ENCODE assay signal across 26 cellular contexts in genomic region chr6:33678932-33679478, GRCh38. TPM values are rescaled to one million over a fixed set of nuclear protein-coding genes. Genes with fewer than 3 reads are reported as not detected.
DNase-seq lines count a peak whose midpoint lies in the region; ATAC-seq, FAIRE-seq and TF ChIP-seq lines count a peak whose summit lies in the region.
"Had no signal": no experiment of that assay in that cellular context is flagged by ENCODE, and none has a peak within 500 bp of the region (broad histone marks: within the 10 kb centered on the region; RNA-seq: fewer than 3 reads in every experiment).

No MANE protein-coding gene starts in this region.

- in situ Hi-C loops in K562 (cut with MboI) = no loop called here

- H2BK120ac ChIP-seq in neuronal stem cell (ENCODE audit: low read depth, low read length) = no peak overlapping the region

- peaks cover 2% of the 10 kb centered on the region for H3K79me1 ChIP-seq in neuronal stem cell (ENCODE audit: low read depth, low read length)

- TF ChIP-seq RAD21 in K562 (CRISPR knock-in tag; conservative IDR thresholded peaks at IDR 0.05 in 1 of 2, IDR thresholded peaks at IDR 0.05 in 1 of 2) = no peak

- no peaks in the 10 kb centered on the region for H3K79me2 ChIP-seq in DOHH2 (ENCODE audit: control insufficient read depth, low read length)
- no peaks in the 10 kb centered on the region for H3K79me2 ChIP-seq in K562 (ENCODE audit: control insufficient read depth, insufficient read depth, low read length)

- no peaks in the 10 kb centered on the region for H3K9me1 ChIP-seq in K562 (ENCODE audit: control insufficient read depth, insufficient read depth, low read length)

- no peak overlapping the region; a peak in 1 of 4 replicates for H3K9ac ChIP-seq in K562 (ENCODE audit: insufficient read depth in 1 of 2, low read depth in 2 of 2, low read length in 2 of 2)
- H3K9ac ChIP-seq in neuronal stem cell (ENCODE audit: low read depth, low read length, poor library complexity) = no peak overlapping the region
- H3K9ac ChIP-seq: GM23248 had no signal

- no peaks in the 10 kb centered on the region for H3K27me3 ChIP-seq in DOHH2 (ENCODE audit: control insufficient read depth, low read length)
- H3K27me3 ChIP-seq in K562 (ENCODE audit: control insufficient read depth in 2 of 2, insufficient read depth in 2 of 2, low read length in 2 of 2) = no peaks in the 10 kb centered on the region
- no peaks in the 10 kb centered on the region for H3K27me3 ChIP-seq in neuronal stem cell (ENCODE audit: control insufficient read depth in 3 of 3, insufficient read depth in 3 of 3, low read depth in 1 of 3, low read length in 3 of 3)
- H3K27me3 ChIP-seq: BE2C had no signal

- CTCF ChIA-PET in K562 (lab: Yijun Ruan, JAX; ENCODE audit: low intra/inter-chr PET ratio) = no interaction called here

- H4K20me1 ChIP-seq in DOHH2 (ENCODE audit: control insufficient read depth, insufficient read depth, low read depth, low read length) (no peaks in the 10 kb centered on the region), K562 (replicated peaks; ENCODE audit: control insufficient read depth, insufficient read depth, low read length) (no peaks in the 10 kb centered on the region)

- no peak overlapping the region for H2BK15ac ChIP-seq in neuronal stem cell (ENCODE audit: low read length)

- H3K27ac ChIP-seq in DOHH2 (ENCODE audit: low read depth, low read length) (peak overlapping the region; percentile 29), K562 (ENCODE audit: extremely low read depth, low read depth, low read length) (no peak overlapping the region), neuronal stem cell (replicated peaks; ENCODE audit: low read length) (no peak overlapping the region)
- H3K27ac ChIP-seq: GM23248, SK-N-MC had no signal

- H2BK5ac ChIP-seq in neuronal stem cell (ENCODE audit: low read length) = no peak overlapping the region

- peak overlapping the region; percentile 86 for H3K23ac ChIP-seq in neuronal stem cell (ENCODE audit: low read depth, low read length, poor library complexity)

- no peaks in the 10 kb centered on the region for H3F3A ChIP-seq in DOHH2 (ENCODE audit: control insufficient read depth, insufficient read depth)

- peak overlapping the region; percentile 37 for H3K18ac ChIP-seq in neuronal stem cell (ENCODE audit: low read length)

- H3K4ac ChIP-seq in neuronal stem cell (ENCODE audit: low read length) = no peak overlapping the region

- no peak for FAIRE-seq in K562 (lab: Jason Lieb, UNC)
- FAIRE-seq: GM18507, HTR-8/SVneo had no signal

- POLR2A ChIA-PET in K562 (lab: Yijun Ruan, JAX) = interaction anchor here (0.6 kb wide), 1 partner anchor 438 kb away, joined by 4 read pairs; no protein-coding TSS in a partner anchor

- peaks cover 10% of the 10 kb centered on the region for H3K4me1 ChIP-seq in DOHH2 (ENCODE audit: control insufficient read depth, low read length)
- peaks cover 0 to 3% of the 10 kb centered on the region in 2 experiments; a peak in 1 of 5 replicates for H3K4me1 ChIP-seq in K562 (replicated peaks in 1 of 2; ENCODE audit: control insufficient read depth in 2 of 2, insufficient read depth in 2 of 2, low read length in 2 of 2)
- peaks cover 4% of the 10 kb centered on the region in 2 donors for H3K4me1 ChIP-seq in neuronal stem cell (ENCODE audit: control insufficient read depth in 2 of 2, insufficient read depth in 1 of 2, low read depth in 1 of 2, low read length in 2 of 2)
- H3K4me1 ChIP-seq: BE2C had no signal

- no peak overlapping the region for H4K8ac ChIP-seq in neuronal stem cell (ENCODE audit: low read depth, low read length)

- no peaks in the 10 kb centered on the region for H3K9me2 ChIP-seq in DOHH2 (replicated peaks; ENCODE audit: control insufficient read depth, low read length)

- 93% methylated on average over 12 of the region's 12 CpGs for WGBS in K562 (ENCODE audit: insufficient coverage, low coverage, missing lambda C conversion rate)
- no CpG with 5 or more reads among the region's 12 CpGs for WGBS in neuronal stem cell (ENCODE audit: extremely low coverage in 2 of 2, insufficient read length in 2 of 2, insufficient replicate concordance in 1 of 2), 2 donors

- no peak for ATAC-seq in K562
- no peak for ATAC-seq in GM18909 (IDR thresholded peaks at IDR 0.05; ENCODE audit: poor library complexity, unreplicated experiment)
- ATAC-seq: Panc1 had no signal

- no peak for TF ChIP-seq CTCF in DOHH2 (IDR thresholded peaks at IDR 0.05; ENCODE audit: low read depth, low read length, poor library complexity, severe bottlenecking)
- TF ChIP-seq CTCF in K562 (IDR thresholded peaks at IDR 0.05 in 2 of 3, conservative IDR thresholded peaks at IDR 0.05 in 1 of 3; ENCODE audit: insufficient read depth in 2 of 3, low read depth in 1 of 3, low read length in 3 of 3) = no peak

- H2BK12ac ChIP-seq in neuronal stem cell (ENCODE audit: low read length) = no peak overlapping the region

- no peak overlapping the region for H4K91ac ChIP-seq in neuronal stem cell (ENCODE audit: low read depth, low read length, poor library complexity)

- intact Hi-C loops in K562 (cut with micrococcal nuclease) = no loop called here

- no peak for TF ChIP-seq POLR2A in K562 (conservative IDR thresholded peaks at IDR 0.05)

- H3K4me2 ChIP-seq in DOHH2 (ENCODE audit: low read length) (no peak overlapping the region), K562 (ENCODE audit: insufficient read depth, low read length) (no peak overlapping the region), neuronal stem cell (ENCODE audit: insufficient read depth, low read length, poor library complexity, severe bottlenecking) (no peak overlapping the region)

- no peak overlapping the region for H2AFZ ChIP-seq in K562 (ENCODE audit: low read depth, low read length)
- H2AFZ ChIP-seq in neuronal stem cell (ENCODE audit: low read length) = no peak overlapping the region
- H2AFZ ChIP-seq: GM23248 had no signal

- no TSS peak for BruUV-seq in K562 (replicated peaks; lab: Mats Ljungman, UMichigan)

- H2AK5ac ChIP-seq in neuronal stem cell (ENCODE audit: low read depth, low read length) = no peak overlapping the region

- no peak overlapping the region for H3K14ac ChIP-seq in neuronal stem cell (ENCODE audit: low read length)

- DNase-seq in K562 (ENCODE audit: extremely low read depth in 1 of 4, low spot score in 3 of 4) (no peak), neuronal stem cell (ENCODE audit: low spot score) (no peak), NCI-H82 treated with DMSO at 0.1 percent for 48 hours (lab: John Stamatoyannopoulos, UW; ENCODE audit: unreplicated experiment) (no peak), islet precursor cell (no peak), NCI-H1694 treated with DMSO at 0.1 percent for 48 hours (lab: John Stamatoyannopoulos, UW) (no peak)
- DNase-seq: BE2C; CD4-positive, CD25-positive, alpha-beta regulatory T cell; DMS153; GM23248; H7; HFFc6; KBM-7; MV-4-11; NCI-H1105; NCI-H1436 treated with DMSO at 0.1 percent for 48 hours; NCI-H1930; NCI-H446 treated with DMSO at 0.1 percent for 48 hours; NCI-H526; NCI-H82; SIG-M5 had no signal

- H3K4me3 ChIP-seq in DOHH2 (ENCODE audit: low read length) (no peak overlapping the region), K562 (no peak overlapping the region), neuronal stem cell (ENCODE audit: low read length in 2 of 2) (no peak overlapping the region)
- H3K4me3 ChIP-seq: GM23248, SK-N-MC had no signal

- H3K9me3 ChIP-seq in DOHH2 (ENCODE audit: control insufficient read depth, insufficient read depth, low read length) (no peaks in the 10 kb centered on the region), K562 (replicated peaks; ENCODE audit: control insufficient read depth, insufficient read depth, low read depth, low read length) (no peaks in the 10 kb centered on the region), neuronal stem cell (replicated peaks in 1 of 2; ENCODE audit: control insufficient read depth in 2 of 2, insufficient read depth in 1 of 2, low read depth in 1 of 2, low read length in 2 of 2) (no peaks in the 10 kb centered on the region)
- H3K9me3 ChIP-seq: BE2C had no signal

- H3K36me3 ChIP-seq in DOHH2 (ENCODE audit: control insufficient read depth, low read length) (peaks cover 95% of the 10 kb centered on the region), K562 (ENCODE audit: control insufficient read depth, insufficient read depth, low read length) (peaks cover 90% of the 10 kb centered on the region; the same call in 2 of the 3 replicates), neuronal stem cell (replicated peaks in 1 of 2; ENCODE audit: control insufficient read depth in 2 of 2, insufficient read depth in 2 of 2, low read length in 2 of 2) (no peaks in the 10 kb centered on the region)
- H3K36me3 ChIP-seq: BE2C had no signal

- TF ChIP-seq EP300 in K562 (IDR thresholded peaks at IDR 0.05; ENCODE audit: low read length) = no peak

RNA-seq across cellular contexts. Expression of gene UQCC2, which starts 32.5 kb away (rescaled TPM):
- 19.9 and 36.1 TPM in 2 replicates for total RNA-seq in K562 (2011; cell fraction: chromatin; rRNA removed; ENCODE audit: low replicate concordance)
- 29.5 and 31.9 TPM in 2 replicates for total RNA-seq in K562 (2011; cell fraction: nucleolus; rRNA removed)
- 27.8 and 33.5 TPM in 2 replicates for total RNA-seq in K562 (2011; cell fraction: nucleoplasm; rRNA removed)
- total RNA-seq in K562 (2014; rRNA removed) (63.3 and 92.9 TPM in 2 replicates), K562 (2014; rRNA removed; fragmentation: Illumina TruSeq; extraction: Trizol) (140 and 158 TPM in 2 replicates), K562 (2015; rRNA removed; fragmentation: Illumina TruSeq; extraction: Trizol) (113 and 133 TPM in 2 replicates), K562 (2021) (161 and 179 TPM in 2 replicates)
- polyA plus RNA-seq in K562 (2011; rRNA removed) (128 and 161 TPM in 2 replicates), K562 (2014; fragmentation: Illumina TruSeq; extraction: Trizol) (110 and 119 TPM in 2 replicates), K562 (2014; fragmentation: Nextera tagmentation; extraction: Ambion mirVana) (100 to 1,000 TPM; 832 to 927 TPM), K562 (2014; rRNA removed) (58.5 and 98.3 TPM in 2 replicates)
- polyA plus RNA-seq in K562 (2011; cell fraction: cytosol; rRNA removed) = 49.2 and 81.5 TPM in 2 replicates
- 67.5 and 72.8 TPM in 2 replicates for polyA plus RNA-seq in K562 (2011; cell fraction: nucleus; rRNA removed)
- 166 and 322 TPM in 2 replicates for polyA plus RNA-seq in K562 (2012)
- polyA minus RNA-seq in K562 (2011; rRNA and poly(A)+ RNA removed) = 17.7 and 23.0 TPM in 2 replicates
- 19.1 and 24.0 TPM in 2 replicates for polyA minus RNA-seq in K562 (2011; cell fraction: cytosol; rRNA and poly(A)+ RNA removed)
- 17.8 and 17.9 TPM in 2 replicates for polyA minus RNA-seq in K562 (2011; cell fraction: nucleus; rRNA and poly(A)+ RNA removed)
- polyA plus RNA-seq in neuronal stem cell (2013, experiment 1 of 2) = 222 TPM
- 222 TPM for polyA plus RNA-seq in neuronal stem cell (2013, experiment 2 of 2)

RNA-seq across cellular contexts. Expression of gene ITPR3, which starts 57.9 kb away (rescaled TPM):
- 128 and 310 TPM in 2 replicates for total RNA-seq in K562 (2011; cell fraction: chromatin; rRNA removed; ENCODE audit: low replicate concordance)
- 120 and 148 TPM in 2 replicates for total RNA-seq in K562 (2011; cell fraction: nucleolus; rRNA removed)
- total RNA-seq in K562 (2011; cell fraction: nucleoplasm; rRNA removed) = 89.0 and 102 TPM in 2 replicates
- total RNA-seq in K562 (2014; rRNA removed) (13.2 and 17.2 TPM in 2 replicates), K562 (2014; rRNA removed; fragmentation: Illumina TruSeq; extraction: Trizol) (4.9 and 7.0 TPM in 2 replicates), K562 (2015; rRNA removed; fragmentation: Illumina TruSeq; extraction: Trizol) (7.0 and 7.7 TPM in 2 replicates), K562 (2021) (31.2 and 35.7 TPM in 2 replicates)
- polyA plus RNA-seq in K562 (2011; rRNA removed) (14.7 and 22.4 TPM in 2 replicates), K562 (2014; fragmentation: Illumina TruSeq; extraction: Trizol) (20.5 and 22.0 TPM in 2 replicates), K562 (2014; fragmentation: Nextera tagmentation; extraction: Ambion mirVana) (under 1 TPM; 0.39 to 0.73 TPM), K562 (2014; rRNA removed) (20.9 and 23.7 TPM in 2 replicates)
- polyA plus RNA-seq in K562 (2011; cell fraction: cytosol; rRNA removed) = 15.6 and 18.8 TPM in 2 replicates
- 187 and 251 TPM in 2 replicates for polyA plus RNA-seq in K562 (2011; cell fraction: nucleus; rRNA removed)
- 14.4 and 17.4 TPM in 2 replicates for polyA plus RNA-seq in K562 (2012)
- 18.8 and 19.6 TPM in 2 replicates for polyA minus RNA-seq in K562 (2011; rRNA and poly(A)+ RNA removed)
- 19.1 and 27.6 TPM in 2 replicates for polyA minus RNA-seq in K562 (2011; cell fraction: cytosol; rRNA and poly(A)+ RNA removed)
- polyA minus RNA-seq in K562 (2011; cell fraction: nucleus; rRNA and poly(A)+ RNA removed) = 48.7 and 51.2 TPM in 2 replicates
- 1.4 TPM for polyA plus RNA-seq in neuronal stem cell (2013, experiment 1 of 2)
- 1.4 TPM for polyA plus RNA-seq in neuronal stem cell (2013, experiment 2 of 2)
